In the genomic region with DNA sequence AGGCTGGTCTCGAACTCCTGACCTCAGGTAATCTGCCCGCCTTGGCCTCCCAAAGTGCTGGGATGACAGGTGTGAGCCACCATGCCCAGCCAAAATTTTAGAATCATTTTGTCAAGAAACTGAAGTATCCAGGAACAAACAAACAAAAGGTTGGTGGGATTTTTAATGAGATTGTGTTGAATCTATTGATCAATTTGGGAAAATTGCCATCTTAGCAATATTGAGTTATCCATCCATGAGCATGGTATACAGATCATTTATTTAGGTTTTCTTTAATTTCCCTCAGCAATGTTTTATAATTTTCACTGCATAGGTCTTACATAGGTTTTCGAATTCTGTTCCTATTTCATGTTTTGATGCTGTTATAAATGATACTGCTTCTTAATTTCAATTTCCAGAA, we compare ENCODE assay signal across 30 cellular contexts.
"Had no signal": no experiment of that assay in that cellular context is flagged by ENCODE, and none has a peak within 500 bp of the region (broad histone marks: within the 10 kb centered on the region; RNA-seq: fewer than 3 reads in every experiment).

No MANE protein-coding gene starts in this region.

- H2AFZ ChIP-seq: parathyroid adenoma had no signal

- H3K9ac ChIP-seq: parathyroid adenoma had no signal

- H3K9me3 Mint-ChIP-seq: naive thymus-derived CD8-positive, alpha-beta T cell; natural killer cell treated with Interleukin-12 subunit alpha and Interleukin-12 subunit beta and Interleukin-15 and Interleukin-18, amount 100 ng/mL, for 72 hours; nephron progenitor cell; neural crest cell; stimulated activated effector memory CD8-positive, alpha-beta T cell treated with anti-CD3 and anti-CD28 coated beads, Interleukin-12 subunit alpha, Interleukin-12 subunit beta, amount 100 ng/mL, for 72 hours; stimulated activated naive B cell treated with anti-CD40 and anti-IgM and Interleukin-4, amounts not matched to agents 10 μg/mL and 1 μg/mL and 100 μg/mL, for 72 hours; stimulated activated naive CD8-positive, alpha-beta T cell treated with anti-CD3 and anti-CD28 coated beads, Interleukin-15, Interleukin-2, amounts not matched to agents 100 ng/mL and 50 ng/mL, for 24 hours had no signal

- H3K27ac ChIP-seq: neutrophil, ovary, parathyroid adenoma, psoas muscle, skin epidermis, stomach, thoracic aorta, thyroid gland, tibial nerve, upper lobe of left lung, vagina had no signal

- H3K36me3 ChIP-seq: neutrophil, ovary, stomach, thoracic aorta, thyroid gland, tibial nerve, upper lobe of left lung, vagina had no signal

- H3K4me3 Mint-ChIP-seq: naive thymus-derived CD8-positive, alpha-beta T cell; natural killer cell treated with Interleukin-12 subunit alpha and Interleukin-12 subunit beta and Interleukin-15 and Interleukin-18, amount 100 ng/mL, for 72 hours; nephron progenitor cell; neural crest cell; stimulated activated effector memory CD8-positive, alpha-beta T cell treated with anti-CD3 and anti-CD28 coated beads, Interleukin-12 subunit alpha, Interleukin-12 subunit beta, amount 100 ng/mL, for 72 hours; stimulated activated naive B cell treated with anti-CD40 and anti-IgM and Interleukin-4, amounts not matched to agents 10 μg/mL and 1 μg/mL and 100 μg/mL, for 72 hours; stimulated activated naive CD8-positive, alpha-beta T cell treated with anti-CD3 and anti-CD28 coated beads, Interleukin-15, Interleukin-2, amounts not matched to agents 100 ng/mL and 50 ng/mL, for 24 hours had no signal

- H3K4me2 ChIP-seq: smooth muscle cell had no signal

- FAIRE-seq: urothelium cell line had no signal

- H3K4me1 Mint-ChIP-seq: nephron progenitor cell, neural crest cell had no signal

- H3K4me3 ChIP-seq: ovary, psoas muscle, skin epidermis, smooth muscle cell, stomach, thoracic aorta, thyroid gland, tibial nerve, upper lobe of left lung, vagina had no signal

- H3K27me3 Mint-ChIP-seq: natural killer cell treated with Interleukin-12 subunit alpha and Interleukin-12 subunit beta and Interleukin-15 and Interleukin-18, amount 100 ng/mL, for 72 hours; stimulated activated naive B cell treated with anti-CD40 and anti-IgM and Interleukin-4, amounts not matched to agents 10 μg/mL and 1 μg/mL and 100 μg/mL, for 72 hours; stimulated activated naive CD8-positive, alpha-beta T cell treated with anti-CD3 and anti-CD28 coated beads, Interleukin-15, Interleukin-2, amounts not matched to agents 100 ng/mL and 50 ng/mL, for 24 hours had no signal

- H3K27ac Mint-ChIP-seq: naive thymus-derived CD8-positive, alpha-beta T cell; nephron progenitor cell; progenitor cell of endocrine pancreas; stimulated activated effector memory CD8-positive, alpha-beta T cell treated with anti-CD3 and anti-CD28 coated beads, Interleukin-12 subunit alpha, Interleukin-12 subunit beta, amount 100 ng/mL, for 72 hours; stimulated activated naive B cell treated with anti-CD40 and anti-IgM and Interleukin-4, amounts not matched to agents 10 μg/mL and 1 μg/mL and 100 μg/mL, for 72 hours; stimulated activated naive CD8-positive, alpha-beta T cell treated with anti-CD3 and anti-CD28 coated beads, Interleukin-15, Interleukin-2, amounts not matched to agents 100 ng/mL and 50 ng/mL, for 24 hours had no signal

- ATAC-seq: naive thymus-derived CD8-positive, alpha-beta T cell; natural killer cell treated with Interleukin-12 subunit alpha and Interleukin-12 subunit beta and Interleukin-15 and Interleukin-18, amount 100 ng/mL, for 72 hours; psoas muscle; right cardiac atrium; sciatic nerve; stimulated activated effector memory CD8-positive, alpha-beta T cell treated with anti-CD3 and anti-CD28 coated beads, Interleukin-12 subunit alpha, Interleukin-12 subunit beta, amount 100 ng/mL, for 72 hours; stimulated activated naive B cell treated with anti-CD40 and anti-IgM and Interleukin-4, amounts not matched to agents 10 μg/mL and 1 μg/mL and 100 μg/mL, for 72 hours had no signal

- H3K79me2 ChIP-seq: parathyroid adenoma had no signal

- H3K36me3 Mint-ChIP-seq: naive thymus-derived CD8-positive, alpha-beta T cell; natural killer cell treated with Interleukin-12 subunit alpha and Interleukin-12 subunit beta and Interleukin-15 and Interleukin-18, amount 100 ng/mL, for 72 hours; stimulated activated effector memory CD8-positive, alpha-beta T cell treated with anti-CD3 and anti-CD28 coated beads, Interleukin-12 subunit alpha, Interleukin-12 subunit beta, amount 100 ng/mL, for 72 hours; stimulated activated naive B cell treated with anti-CD40 and anti-IgM and Interleukin-4, amounts not matched to agents 10 μg/mL and 1 μg/mL and 100 μg/mL, for 72 hours had no signal

- H3K27me3 ChIP-seq: neutrophil, ovary, stomach, thyroid gland, tibial nerve, upper lobe of left lung, vagina had no signal

- H3K9me3 ChIP-seq: neutrophil, ovary, psoas muscle, stomach, thoracic aorta, thyroid gland, tibial nerve, upper lobe of left lung, vagina had no signal

- H3K4me1 ChIP-seq: psoas muscle had no signal

- DNase-seq: naive thymus-derived CD8-positive, alpha-beta T cell; nephron progenitor cell; nucleus accumbens; psoas muscle; stimulated activated CD4-positive, alpha-beta T cell treated with anti-CD3 and anti-CD28 coated beads, Interleukin-15, amount 100 ng/mL, for 24 hours; stimulated activated CD4-positive, alpha-beta T cell treated with anti-CD3 and anti-CD28 coated beads, Interleukin-2, amount 100 ng/mL, for 24 hours; stimulated activated CD4-positive, alpha-beta T cell treated with anti-CD3 and anti-CD28 coated beads, Interleukin-2, amount 100 ng/mL, for 48 hours; stimulated activated CD4-positive, alpha-beta T cell treated with anti-CD3 and anti-CD28 coated beads, Interleukin-4, amount 100 ng/mL, for 24 hours; stimulated activated naive B cell treated with anti-CD40 and anti-IgM and Interleukin-4, amounts not matched to agents 10 μg/mL and 1 μg/mL and 100 μg/mL, for 72 hours; stimulated activated naive CD4-positive, alpha-beta T cell treated with Interleukin-2 at 50 U/mL for 16 hours; stomach; thyroid gland; trophoblast cell; upper lobe of left lung had no signal
